ENCODE assay signal across 27 cellular contexts in genomic region chr5:110909415-110909814, GRCh38.
A peak's percentile ranks its signal among the peaks of the same experiment; 100 is the strongest.
DNase-seq lines count a peak whose midpoint lies in the region; ATAC-seq and TF ChIP-seq lines count a peak whose summit lies in the region.
"Had no signal": no experiment of that assay in that cellular context is flagged by ENCODE, and none has a peak within 500 bp of the region (broad histone marks: within the 10 kb centered on the region; RNA-seq: fewer than 3 reads in every experiment).

No MANE protein-coding gene starts in this region.

- CTCF ChIA-PET in IMR-90 (lab: Yijun Ruan, JAX) = no interaction called here

- peak overlapping the region; percentile 80 for H2BK5ac ChIP-seq in IMR-90 (ENCODE audit: low read depth, low read length, poor library complexity, severe bottlenecking)

- H3K4me3 ChIP-seq in DND-41 (ENCODE audit: low read depth in 1 of 2, low read length in 2 of 2) (no peak overlapping the region), IMR-90 (ENCODE audit: insufficient read depth, low read depth, low read length) (no peak overlapping the region), osteoblast (ENCODE audit: insufficient read depth, low read length) (no peak overlapping the region)
- H3K4me3 ChIP-seq: K562, mucosa of descending colon, suprapubic skin, vagina had no signal

- BruUV-seq in IMR-90 (replicated peaks; lab: Mats Ljungman, UMichigan) = no TSS peak

- no peak for TF ChIP-seq RAD21 in IMR-90 (IDR thresholded peaks at IDR 0.05; ENCODE audit: low read length)

- H4K20me1 ChIP-seq in DND-41 (ENCODE audit: insufficient read depth, low read length) (no peaks in the 10 kb centered on the region), IMR-90 (ENCODE audit: insufficient read depth, low read length) (no peaks in the 10 kb centered on the region), osteoblast (ENCODE audit: insufficient read depth, low read length) (no peaks in the 10 kb centered on the region)

- no peaks in the 10 kb centered on the region for H3K36me3 ChIP-seq in DND-41 (ENCODE audit: insufficient read depth, low read length)
- no peaks in the 10 kb centered on the region for H3K36me3 ChIP-seq in IMR-90 (ENCODE audit: control insufficient read depth, insufficient read depth, low read length)
- no peaks in the 10 kb centered on the region for H3K36me3 ChIP-seq in osteoblast (ENCODE audit: insufficient read depth, low read length)
- H3K36me3 ChIP-seq: suprapubic skin, vagina had no signal

- no peaks in the 10 kb centered on the region for H3K9me1 ChIP-seq in IMR-90 (ENCODE audit: insufficient read depth, low read length)

- in situ Hi-C loops in IMR-90 (cut with MboI; ENCODE audit: low sequenced_read_pairs) = no loop called here

- peak overlapping the region; percentile 86 for H3K23ac ChIP-seq in IMR-90 (ENCODE audit: low read depth, low read length)

- DNase-seq in DND-41 = peak; percentile 22
- DNase-seq in IMR-90 = no peak
- peak; percentile 71 for DNase-seq in astrocyte of the hippocampus (ENCODE audit: low read depth, low spot score)
- DNase-seq in osteoblast (ENCODE audit: insufficient read length, low spot score, missing footprints) = no peak
- DNase-seq in LoVo (ENCODE audit: low spot score) = no peak
- no peak for DNase-seq in activated T-helper 2 cell treated with anti-CD3 and anti-CD28 coated beads, Interferon-gamma antibody, Interleukin-2, Interleukin-4, amounts not matched to agents 10 μg/mL and 5 μg/mL and 100 μg/mL, durations not matched to agents 14 hours and 24 hours and 36 hours (ENCODE audit: low spot score)
- DNase-seq in type B pancreatic cell (ENCODE audit: extremely low spot score, unreplicated experiment) = no peak
- DNase-seq: ACHN; activated CD4-positive, alpha-beta memory T cell treated with anti-CD3 and anti-CD28 coated beads, Interleukin-2, amount 10 ng/mL, durations not matched to agents 7 days and 5 days; activated naive CD4-positive, alpha-beta T cell; amygdala; C1 segment of cervical spinal cord; central memory CD4-positive, alpha-beta T cell; hippocampal formation; mucosa of descending colon; NCI-H526 treated with DMSO at 0.1 percent for 48 hours; stimulated activated CD4-positive, alpha-beta T cell treated with anti-CD3 and anti-CD28 coated beads, Interleukin-1b, Interleukin-23, amount 100 ng/mL, for 48 hours; SW 1271 had no signal

- ATAC-seq in DND-41 (ENCODE audit: insufficient read depth, low read depth) (peak; percentile 77), GM21619 (IDR thresholded peaks at IDR 0.05; ENCODE audit: unreplicated experiment) (peak; percentile 81), IMR-90 (ENCODE audit: low read depth) (no peak)
- ATAC-seq: activated CD4-positive, CD25-positive, alpha-beta regulatory T cell treated with anti-CD3 and anti-CD28 coated beads, Interleukin-2, amount 50 U/mL, for 24 hours; K562; mucosa of descending colon; Right ventricle myocardium inferior had no signal

- peak overlapping the region; percentile 93 for H3K14ac ChIP-seq in IMR-90 (replicated peaks; ENCODE audit: low read depth, low read length)

- H3K27me3 ChIP-seq in DND-41 (ENCODE audit: insufficient read depth, low read length, poor library complexity) (no peaks in the 10 kb centered on the region), IMR-90 (ENCODE audit: control insufficient read depth, insufficient read depth, low read length) (no peaks in the 10 kb centered on the region), osteoblast (ENCODE audit: insufficient read depth, low read length) (no peaks in the 10 kb centered on the region)
- H3K27me3 ChIP-seq: suprapubic skin, vagina had no signal

- dilution Hi-C loops in IMR-90 (cut with HindIII; ENCODE audit: low sequenced_read_pairs, unreplicated experiment) = no loop called here

- H3K27me3 Mint-ChIP-seq in activated T-helper 2 cell treated with anti-CD3 and anti-CD28 coated beads, Interferon-gamma antibody, Interleukin-2, Interleukin-4, amounts not matched to agents 10 μg/mL and 5 μg/mL and 100 μg/mL, durations not matched to agents 14 hours and 24 hours and 36 hours (ENCODE audit: low read depth) = peaks cover 5% of the 10 kb centered on the region
- no peaks in the 10 kb centered on the region for H3K27me3 Mint-ChIP-seq in type B pancreatic cell
- H3K27me3 Mint-ChIP-seq: progenitor cell of endocrine pancreas had no signal

- H3K4me2 ChIP-seq in DND-41 (ENCODE audit: insufficient read depth, low read length) (no peak overlapping the region), IMR-90 (ENCODE audit: low read depth, low read length) (no peak overlapping the region), osteoblast (ENCODE audit: insufficient read depth, low read length) (no peak overlapping the region)

- H3K79me2 ChIP-seq in DND-41 (ENCODE audit: insufficient read depth, low read length) (no peaks in the 10 kb centered on the region), osteoblast (ENCODE audit: insufficient read depth, low read length) (no peaks in the 10 kb centered on the region)

- H3K4me1 Mint-ChIP-seq in activated T-helper 2 cell treated with anti-CD3 and anti-CD28 coated beads, Interferon-gamma antibody, Interleukin-2, Interleukin-4, amounts not matched to agents 10 μg/mL and 5 μg/mL and 100 μg/mL, durations not matched to agents 14 hours and 24 hours and 36 hours (ENCODE audit: low read depth) = no peaks in the 10 kb centered on the region
- no peaks in the 10 kb centered on the region for H3K4me1 Mint-ChIP-seq in type B pancreatic cell (ENCODE audit: unreplicated experiment)
- H3K4me1 Mint-ChIP-seq: activated CD4-positive, alpha-beta memory T cell treated with anti-CD3 and anti-CD28 coated beads, Interleukin-2, amount 10 ng/mL, durations not matched to agents 7 days and 5 days; neural crest cell had no signal

- H2AFZ ChIP-seq in DND-41 (ENCODE audit: low read depth, low read length) (no peak overlapping the region), IMR-90 (replicated peaks; ENCODE audit: low read length, poor library complexity) (peak overlapping the region; percentile 73), osteoblast (ENCODE audit: low read length) (no peak overlapping the region)

- H3K9me3 ChIP-seq in DND-41 (ENCODE audit: insufficient read depth, low read length, severe bottlenecking) (no peaks in the 10 kb centered on the region), IMR-90 (ENCODE audit: control insufficient read depth, insufficient read depth, low read length) (no peaks in the 10 kb centered on the region), osteoblast (ENCODE audit: low read depth, low read length) (no peaks in the 10 kb centered on the region)
- H3K9me3 ChIP-seq: mucosa of descending colon, suprapubic skin, vagina had no signal

- peak overlapping the region; percentile 96 for H2BK20ac ChIP-seq in IMR-90 (ENCODE audit: low read depth, low read length)

- H3K4me1 ChIP-seq in DND-41 (ENCODE audit: insufficient read depth, low read length) (no peaks in the 10 kb centered on the region), IMR-90 (ENCODE audit: control insufficient read depth, insufficient read depth, low read length) (peaks cover 5% of the 10 kb centered on the region; the same call in 1 of the 2 replicates), osteoblast (ENCODE audit: insufficient read depth, low read length) (peaks cover 21% of the 10 kb centered on the region)
- H3K4me1 ChIP-seq: vagina had no signal

- intact Hi-C loops in IMR-90 (cut with micrococcal nuclease) = no loop called here
- intact Hi-C loops in activated T-helper 2 cell treated with anti-CD3 and anti-CD28 coated beads, Interferon-gamma antibody, Interleukin-2, Interleukin-4, amounts not matched to agents 10 μg/mL and 5 μg/mL and 100 μg/mL, durations not matched to agents 14 hours and 24 hours and 36 hours (cut with micrococcal nuclease) = loop anchor here (10.0 kb wide), 1 partner anchor 155 kb away; no protein-coding TSS in a partner anchor

- H3K9ac ChIP-seq in DND-41 (ENCODE audit: low read depth, low read length) (no peak overlapping the region), IMR-90 (ENCODE audit: low read depth, low read length) (no peak overlapping the region)

- H3K4me3 Mint-ChIP-seq in activated T-helper 2 cell treated with anti-CD3 and anti-CD28 coated beads, Interferon-gamma antibody, Interleukin-2, Interleukin-4, amounts not matched to agents 10 μg/mL and 5 μg/mL and 100 μg/mL, durations not matched to agents 14 hours and 24 hours and 36 hours (ENCODE audit: low read depth) = no peak overlapping the region
- no peak overlapping the region for H3K4me3 Mint-ChIP-seq in type B pancreatic cell
- H3K4me3 Mint-ChIP-seq: activated CD4-positive, alpha-beta memory T cell treated with anti-CD3 and anti-CD28 coated beads, Interleukin-2, amount 10 ng/mL, durations not matched to agents 7 days and 5 days; HFFc6; neural crest cell had no signal

- peak overlapping the region; percentile 57; the same call in 1 of the 2 replicates for H3K56ac ChIP-seq in IMR-90 (ENCODE audit: extremely low read depth, insufficient read depth, low read length)

- POLR2A ChIA-PET in IMR-90 (lab: Charles Lee; ENCODE audit: unreplicated experiment) = interaction anchor here (0.7 kb wide), 1 partner anchor 88 kb away, joined by 3 read pairs; no protein-coding TSS in a partner anchor

- H3K79me1 ChIP-seq in IMR-90 (ENCODE audit: low read depth in 1 of 2, low read length in 2 of 2) = no peaks in the 10 kb centered on the region

- H2AK9ac ChIP-seq in IMR-90 (replicated peaks; ENCODE audit: low read depth, low read length, poor library complexity) = no peak overlapping the region

- peak overlapping the region; percentile 98 for H2BK120ac ChIP-seq in IMR-90 (ENCODE audit: low read depth, low read length)

- H3K27ac ChIP-seq in DND-41 (ENCODE audit: low read length) = no peak overlapping the region
- peak overlapping the region; percentile 68 for H3K27ac ChIP-seq in IMR-90 (ENCODE audit: insufficient read depth, low read length)
- H3K27ac ChIP-seq in osteoblast (ENCODE audit: low read depth, low read length) = no peak overlapping the region
- H3K27ac ChIP-seq: suprapubic skin, vagina had no signal

- TF ChIP-seq CTCF in DND-41 (IDR thresholded peaks at IDR 0.05; ENCODE audit: borderline replicate concordance, extremely low read depth, low read length, poor library complexity, severe bottlenecking) = no peak
- TF ChIP-seq CTCF in IMR-90 (conservative IDR thresholded peaks at IDR 0.05; ENCODE audit: low read depth, low read length) = no peak
- no peak for TF ChIP-seq CTCF in osteoblast (IDR thresholded peaks at IDR 0.05; ENCODE audit: extremely low read depth, low read depth, low read length)
- TF ChIP-seq CTCF in type B pancreatic cell (conservative IDR thresholded peaks at IDR 0.05) = no peak

- H2AK5ac ChIP-seq in IMR-90 (ENCODE audit: low read depth, low read length) = peak overlapping the region; percentile 85; the same call in 1 of the 2 replicates

- WGBS in IMR-90 (ENCODE audit: extremely low coverage in 2 of 2, insufficient read length in 1 of 2), 2 experiments = 83% methylated on average over 1 of the region's 1 CpG; no CpG with 5 or more reads in 1 of the 2 experiments

- H4K8ac ChIP-seq in IMR-90 (ENCODE audit: low read depth in 2 of 2, low read length in 2 of 2) = peak overlapping the region; percentile 20 to 95; a peak in 3 of 4 replicates

- peak overlapping the region; percentile 93 for H3K18ac ChIP-seq in IMR-90 (ENCODE audit: low read depth, low read length)

- H3K27ac Mint-ChIP-seq in activated T-helper 2 cell treated with anti-CD3 and anti-CD28 coated beads, Interferon-gamma antibody, Interleukin-2, Interleukin-4, amounts not matched to agents 10 μg/mL and 5 μg/mL and 100 μg/mL, durations not matched to agents 14 hours and 24 hours and 36 hours = no peak overlapping the region
- H3K27ac Mint-ChIP-seq in type B pancreatic cell = no peak overlapping the region
- H3K27ac Mint-ChIP-seq: activated CD4-positive, alpha-beta memory T cell treated with anti-CD3 and anti-CD28 coated beads, Interleukin-2, amount 10 ng/mL, durations not matched to agents 7 days and 5 days; HFFc6; progenitor cell of endocrine pancreas had no signal

- H3K4ac ChIP-seq in IMR-90 (ENCODE audit: low read depth, low read length) = peak overlapping the region; percentile 97

- H2BK15ac ChIP-seq in IMR-90 (ENCODE audit: low read depth, low read length) = peak overlapping the region; percentile 95

- H4K91ac ChIP-seq in IMR-90 (ENCODE audit: insufficient read depth, low read depth, low read length) = peak overlapping the region; percentile 96

- TF ChIP-seq POLR2A in IMR-90 (IDR thresholded peaks at IDR 0.05; ENCODE audit: low read depth, low read length) = no peak

- H3K9me3 Mint-ChIP-seq in activated T-helper 2 cell treated with anti-CD3 and anti-CD28 coated beads, Interferon-gamma antibody, Interleukin-2, Interleukin-4, amounts not matched to agents 10 μg/mL and 5 μg/mL and 100 μg/mL, durations not matched to agents 14 hours and 24 hours and 36 hours = no peaks in the 10 kb centered on the region
- no peaks in the 10 kb centered on the region for H3K9me3 Mint-ChIP-seq in type B pancreatic cell
- H3K9me3 Mint-ChIP-seq: activated CD4-positive, alpha-beta memory T cell treated with anti-CD3 and anti-CD28 coated beads, Interleukin-2, amount 10 ng/mL, durations not matched to agents 7 days and 5 days; neural crest cell had no signal

- H3K36me3 Mint-ChIP-seq in activated T-helper 2 cell treated with anti-CD3 and anti-CD28 coated beads, Interferon-gamma antibody, Interleukin-2, Interleukin-4, amounts not matched to agents 10 μg/mL and 5 μg/mL and 100 μg/mL, durations not matched to agents 14 hours and 24 hours and 36 hours (ENCODE audit: low read depth) = no peaks in the 10 kb centered on the region
- H3K36me3 Mint-ChIP-seq in type B pancreatic cell = no peaks in the 10 kb centered on the region

- H4K5ac ChIP-seq in IMR-90 (ENCODE audit: low read depth, low read length) = peak overlapping the region; percentile 86

Comparison
In these comparisons a context has a peak if more than half of its experiments do, and no peak if none do; other contexts are left out.
1. DNase-seq: peak in DND-41 (single experiment) and astrocyte of the hippocampus (single experiment); none in IMR-90 (single experiment), osteoblast (single experiment), LoVo (single experiment), activated T-helper 2 cell treated with anti-CD3 and anti-CD28 coated beads, Interferon-gamma antibody, Interleukin-2, Interleukin-4, amounts not matched to agents 10 μg/mL and 5 μg/mL and 100 μg/mL, durations not matched to agents 14 hours and 24 hours and 36 hours (single experiment) and type B pancreatic cell (single experiment).